ENCODE assay signal across 14 cellular contexts in genomic region chr10:43824934-43825333, GRCh38.
DNase-seq lines count a peak whose midpoint lies in the region; ATAC-seq and TF ChIP-seq lines count a peak whose summit lies in the region.
"Had no signal": no experiment of that assay in that cellular context is flagged by ENCODE, and none has a peak within 500 bp of the region (broad histone marks: within the 10 kb centered on the region; RNA-seq: fewer than 3 reads in every experiment).

No MANE protein-coding gene starts in this region.

- H3K27ac ChIP-seq in mucosa of rectum (ENCODE audit: low read depth in 2 of 2, low read length in 2 of 2) (peak overlapping the region; percentile 20 to 77), transverse colon (peak overlapping the region; percentile 31 to 76 (median 68)), prostate gland (peak overlapping the region in 1 of 2 donors; percentile 36)

- DNase-seq in adipocyte (ENCODE audit: low read depth) (no peak), fibroblast of the conjunctiva (ENCODE audit: low read depth) (peak; percentile 53), transverse colon (peak; percentile 41), prostate gland (ENCODE audit: low spot score) (no peak), NCI-H1417 treated with DMSO at 0.1 percent for 48 hours (lab: John Stamatoyannopoulos, UW) (no peak)
- no peak for DNase-seq in activated CD4-positive, CD25-positive, alpha-beta regulatory T cell (lab: John Stamatoyannopoulos, UW)
- DNase-seq: activated naive CD8-positive, alpha-beta T cell treated with anti-CD3 and anti-CD28 coated beads, Interleukin-2, amount 10 ng/mL, durations not matched to agents 7 days and 5 days; CD8-positive, alpha-beta T cell; H9; KG1; posterior cingulate gyrus; T-helper 1 cell had no signal

- H3K9ac ChIP-seq in adipocyte (ENCODE audit: low read length) (peak overlapping the region; percentile 66), mucosa of rectum (ENCODE audit: low read depth in 1 of 2, low read length in 2 of 2) (no peak overlapping the region)

- H3K9me3 ChIP-seq in adipocyte (ENCODE audit: control insufficient read depth, low read length) (peaks cover 27% of the 10 kb centered on the region), mucosa of rectum (ENCODE audit: control insufficient read depth in 2 of 2, low read length in 2 of 2) (no peaks in the 10 kb centered on the region), transverse colon (no peaks in the 10 kb centered on the region), prostate gland (no peaks in the 10 kb centered on the region)

- TF ChIP-seq POLR2A in transverse colon (IDR thresholded peaks at IDR 0.05) (no peak), prostate gland (IDR thresholded peaks at IDR 0.05) (no peak)

- 80% methylated on average over 7 of the region's 7 CpGs; no CpG with 5 or more reads in 1 of the 2 donors for WGBS in transverse colon (ENCODE audit: low coverage in 1 of 2), 2 donors
- 62% methylated on average over 7 of the region's 7 CpGs for WGBS in prostate gland

- no peak overlapping the region for H3K4me3 ChIP-seq in adipocyte (ENCODE audit: low read length)
- no peak overlapping the region for H3K4me3 ChIP-seq in mucosa of rectum (ENCODE audit: low read length in 2 of 2)
- H3K4me3 ChIP-seq in transverse colon = no peak overlapping the region
- no peak overlapping the region for H3K4me3 ChIP-seq in prostate gland

- TF ChIP-seq CTCF in transverse colon (IDR thresholded peaks at IDR 0.05) (no peak), prostate gland (IDR thresholded peaks at IDR 0.05) (no peak)

- peaks cover 38% of the 10 kb centered on the region for H3K4me1 ChIP-seq in adipocyte (ENCODE audit: control insufficient read depth, insufficient read depth, low read length)
- peaks cover 0 to 4% of the 10 kb centered on the region in 2 donors for H3K4me1 ChIP-seq in mucosa of rectum (ENCODE audit: control insufficient read depth in 2 of 2, insufficient read depth in 2 of 2, low read length in 2 of 2)
- peaks cover 0 to 10% (median 0%) of the 10 kb centered on the region in 4 donors for H3K4me1 ChIP-seq in transverse colon
- no peaks in the 10 kb centered on the region for H3K4me1 ChIP-seq in prostate gland (replicated peaks)

- intact Hi-C loops in transverse colon (cut with DNase I; ENCODE audit: low total_unique reads) (no loop called here), prostate gland (cut with DNase I) (no loop called here)

- ATAC-seq in HG02840 (IDR thresholded peaks at IDR 0.05; ENCODE audit: low FRiP score, unreplicated experiment) = no peak
- ATAC-seq: CD8-positive, alpha-beta T cell had no signal

- no peaks in the 10 kb centered on the region for H3K36me3 ChIP-seq in adipocyte (ENCODE audit: control insufficient read depth, insufficient read depth, low read length, severe bottlenecking)
- no peaks in the 10 kb centered on the region for H3K36me3 ChIP-seq in mucosa of rectum (ENCODE audit: control insufficient read depth in 2 of 2, insufficient read depth in 2 of 2, low read length in 2 of 2)
- no peaks in the 10 kb centered on the region for H3K36me3 ChIP-seq in transverse colon
- H3K36me3 ChIP-seq in prostate gland = no peaks in the 10 kb centered on the region

- no peak for TF ChIP-seq EP300 in transverse colon (IDR thresholded peaks at IDR 0.05; ENCODE audit: low read depth)

- in situ Hi-C loops in transverse colon (cut with MboI; ENCODE audit: low pct_ligation_motif_present in 1 of 4, low pct_unique_long_range_greater_than_20kb in 1 of 4, low sequenced_read_pairs in 3 of 4) = no loop called here

- H3K27me3 ChIP-seq in adipocyte (replicated peaks; ENCODE audit: control insufficient read depth, insufficient read depth, low read length) (no peaks in the 10 kb centered on the region), mucosa of rectum (ENCODE audit: control insufficient read depth in 2 of 2, insufficient read depth in 2 of 2, low read length in 2 of 2) (no peaks in the 10 kb centered on the region), transverse colon (no peaks in the 10 kb centered on the region), prostate gland (replicated peaks; ENCODE audit: insufficient read depth) (no peaks in the 10 kb centered on the region)

Comparison
In these comparisons a context has a peak if more than half of its experiments do, and no peak if none do; other contexts are left out.
1. DNase-seq: peak in fibroblast of the conjunctiva (single experiment) and transverse colon (single experiment); none in adipocyte (single experiment), activated CD4-positive, CD25-positive, alpha-beta regulatory T cell (0 of 4), prostate gland (single experiment) and NCI-H1417 treated with DMSO at 0.1 percent for 48 hours (single experiment).